ENCODE assay signal across 8 cellular contexts in genomic region chr11:61429691-61430582, GRCh38. TPM values are rescaled to one million over a fixed set of nuclear protein-coding genes. Genes with fewer than 3 reads are reported as not detected.
DNase-seq lines count a peak whose midpoint lies in the region; ATAC-seq and TF ChIP-seq lines count a peak whose summit lies in the region.

Gene CPSF7 (minus strand): TSS chr11:61429975. CDS start chr11:61429235, 740 bp downstream.
Gene SDHAF2 (plus strand): TSS chr11:61430124. CDS start chr11:61430147, 23 bp downstream.

- TF ChIP-seq CTCF in GM13976 (IDR thresholded peaks at IDR 0.05; ENCODE audit: borderline replicate concordance, control extremely low read depth, extremely low read depth, insufficient read depth, missing control alignments) (no peak), adrenal gland (IDR thresholded peaks at IDR 0.05) (no peak), heart left ventricle (IDR thresholded peaks at IDR 0.05) (no peak), transverse colon (IDR thresholded peaks at IDR 0.05) (no peak)

- ATAC-seq in HG02852 (IDR thresholded peaks at IDR 0.05; ENCODE audit: unreplicated experiment) (peak; percentile 88), heart left ventricle (peak; percentile 97 to 99 (median 98))

- intact Hi-C loops in adrenal gland (cut with DNase I) (no loop called here), heart left ventricle (cut with DNase I) (loop anchor here in 1 of 10 donors (5.0 kb wide), 1 partner anchor 63 kb away; no protein-coding TSS in a partner anchor), transverse colon (cut with DNase I; ENCODE audit: low total_unique reads) (no loop called here)

- H3K4me1 ChIP-seq in adrenal gland (replicated peaks in 1 of 2) (peaks cover 18 to 34% of the 10 kb centered on the region in 2 donors), heart left ventricle (peaks cover 0 to 50% (median 37%) of the 10 kb centered on the region in 12 donors), transverse colon (peaks cover 18 to 45% (median 28%) of the 10 kb centered on the region in 4 donors)

- peak within 1 kb of the TSS; percentile 63 to 88 (median 66) for H3K4me3 ChIP-seq in adrenal gland
- H3K4me3 ChIP-seq in heart left ventricle = peak within 1 kb of the TSS; percentile 61 to 97 (median 80)
- H3K4me3 ChIP-seq in transverse colon = peak within 1 kb of the TSS; percentile 64 to 99 (median 72)

- DNase-seq in GM13976 (ENCODE audit: low spot score) (peak; percentile 97), NCI-H146 treated with DMSO at 0.1 percent for 48 hours (lab: John Stamatoyannopoulos, UW; ENCODE audit: unreplicated experiment) (peak; percentile 91), T-helper 1 cell (peak; percentile 95 to 99 (median 97)), adrenal gland (peak; percentile 96 to 98 (median 97)), heart left ventricle (peak; percentile 97 to 99 (median 98)), pons (ENCODE audit: low spot score) (peak; percentile 92), transverse colon (peak; percentile 98)

- H3K27me3 ChIP-seq in adrenal gland (no peaks in the 10 kb centered on the region), heart left ventricle (no peaks in the 10 kb centered on the region), transverse colon (no peaks in the 10 kb centered on the region)

- in situ Hi-C loops in GM13976 (cut with MboI; ENCODE audit: low sequenced_read_pairs, unreplicated experiment) = no loop called here
- in situ Hi-C loops in transverse colon (cut with MboI; ENCODE audit: low pct_ligation_motif_present in 1 of 4, low pct_unique_long_range_greater_than_20kb in 1 of 4, low sequenced_read_pairs in 3 of 4) = no loop called here

- no peaks in the 10 kb centered on the region for H3K9me3 ChIP-seq in adrenal gland (replicated peaks in 1 of 3)
- no peaks in the 10 kb centered on the region for H3K9me3 ChIP-seq in heart left ventricle
- no peaks in the 10 kb centered on the region for H3K9me3 ChIP-seq in transverse colon

- TF ChIP-seq POLR2A in adrenal gland (IDR thresholded peaks at IDR 0.05) (peak; percentile 35 to 77), heart left ventricle (IDR thresholded peaks at IDR 0.05) (peak; percentile 24 to 62), transverse colon (IDR thresholded peaks at IDR 0.05) (peak; percentile 86)

- TF ChIP-seq EP300 in transverse colon (IDR thresholded peaks at IDR 0.05; ENCODE audit: low read depth) = no peak

- 0 to 1% (median 0%) methylated on average over 10 to 82 of the region's 82 CpGs for WGBS in adrenal gland, 4 donors
- WGBS in heart left ventricle, 4 donors = 0 to 1% (median 1%) methylated on average over 28 to 82 of the region's 82 CpGs
- 0 to 1% methylated on average over 8 to 73 of the region's 82 CpGs for WGBS in transverse colon (ENCODE audit: low coverage in 1 of 2), 2 donors

- H3K36me3 ChIP-seq in adrenal gland (replicated peaks in 1 of 2) = peaks cover 0 to 36% of the 10 kb centered on the region in 2 donors
- peaks cover 0 to 50% (median 46%) of the 10 kb centered on the region in 9 donors for H3K36me3 ChIP-seq in heart left ventricle
- H3K36me3 ChIP-seq in transverse colon = peaks cover 0 to 31% (median 7%) of the 10 kb centered on the region in 4 donors

- H3K27ac ChIP-seq in adrenal gland (peak within 1 kb of the TSS; percentile 95 to 99 (median 96)), heart left ventricle (peak within 1 kb of the TSS; percentile 90 to 99 (median 96)), transverse colon (peak within 1 kb of the TSS; percentile 93 to 100 (median 96))

RNA-seq across cellular contexts. Expression of gene CPSF7, which starts in this region (rescaled TPM):
- total RNA-seq in adrenal gland = 10 to 100 TPM; 24.6 to 77.6 (median 63.0) TPM
- 10 to 100 TPM; 78.8 to 93.5 (median 79.2) TPM for polyA plus RNA-seq in adrenal gland
- 10 to 100 TPM; 27.3 to 52.4 (median 37.6) TPM for total RNA-seq in heart left ventricle
- 10 to 100 TPM; 24.3 to 32.4 TPM for polyA plus RNA-seq in heart left ventricle
- 10 to 100 TPM; 43.6 to 65.1 (median 53.7) TPM for total RNA-seq in transverse colon

RNA-seq across cellular contexts. Expression of gene SDHAF2, which starts in this region (rescaled TPM):
- total RNA-seq in adrenal gland (10 to 100 TPM; 28.0 to 69.6 (median 48.8) TPM), heart left ventricle (100 to 1,000 TPM in 1 of 9 donors, 10 to 100 TPM in 8; 25.7 to 124 (median 33.7) TPM), transverse colon (100 to 1,000 TPM in 1 of 4 donors, 10 to 100 TPM in 3; 65.8 to 122 (median 81.4) TPM)
- polyA plus RNA-seq in adrenal gland (10 to 100 TPM; 40.0 to 56.8 (median 47.1) TPM), heart left ventricle (10 to 100 TPM; 45.0 to 46.5 TPM)

Comparison
In these comparisons a context has a peak if more than half of its experiments do, and no peak if none do; other contexts are left out.
1. Peak in every context shown above with its lines: DNase-seq, ATAC-seq, H3K4me3 ChIP-seq and H3K27ac ChIP-seq.